In genomic region chr12:46356655-46357437, GRCh38 we compare ENCODE assay signal across 13 cellular contexts. TPM values are rescaled to one million over a fixed set of nuclear protein-coding genes. Genes with fewer than 3 reads are reported as not detected.
DNase-seq lines count a peak whose midpoint lies in the region; ATAC-seq, FAIRE-seq and TF ChIP-seq lines count a peak whose summit lies in the region.
"Had no signal": no experiment of that assay in that cellular context is flagged by ENCODE, and none has a peak within 500 bp of the region (broad histone marks: within the 10 kb centered on the region; RNA-seq: fewer than 3 reads in every experiment).

No MANE protein-coding gene starts in this region.

- no peak overlapping the region for H3K4me3 ChIP-seq in HepG2 (replicated peaks in 1 of 3; ENCODE audit: insufficient read depth in 1 of 3, low read depth in 2 of 3, low read length in 3 of 3)

- no peak overlapping the region for H3K4me3 Mint-ChIP-seq in activated naive CD8-positive, alpha-beta T cell treated with anti-CD3 and anti-CD28 coated beads, Interleukin-2, amount 10 ng/mL, durations not matched to agents 7 days and 5 days
- H3K4me3 Mint-ChIP-seq in type B pancreatic cell, result no peak overlapping the region
- H3K4me3 Mint-ChIP-seq: naive B cell had no signal

- peaks cover 28% of the 10 kb centered on the region for H3K36me3 Mint-ChIP-seq in activated naive CD8-positive, alpha-beta T cell treated with anti-CD3 and anti-CD28 coated beads, Interleukin-2, amount 10 ng/mL, durations not matched to agents 7 days and 5 days
- H3K36me3 Mint-ChIP-seq in type B pancreatic cell, result peaks cover 27% of the 10 kb centered on the region

- H3K9me3 Mint-ChIP-seq in activated naive CD8-positive, alpha-beta T cell treated with anti-CD3 and anti-CD28 coated beads, Interleukin-2, amount 10 ng/mL, durations not matched to agents 7 days and 5 days, result no peaks in the 10 kb centered on the region
- H3K9me3 Mint-ChIP-seq in type B pancreatic cell, result no peaks in the 10 kb centered on the region
- H3K9me3 Mint-ChIP-seq: naive B cell had no signal

- no peak overlapping the region for H3K4me2 ChIP-seq in HepG2 (ENCODE audit: low read depth, low read length)

- peaks cover 15% of the 10 kb centered on the region for H3K4me1 ChIP-seq in HepG2 (ENCODE audit: insufficient read depth, low read length)

- H3K79me2 ChIP-seq in HepG2 (ENCODE audit: insufficient read depth, low read length), result no peaks in the 10 kb centered on the region

- WGBS in HepG2 (ENCODE audit: low lambda C conversion rate), result 36% methylated on average over 5 of the region's 5 CpGs

- H3K36me3 ChIP-seq in HepG2 (replicated peaks in 1 of 2; ENCODE audit: control insufficient read depth in 1 of 2, insufficient read depth in 2 of 2, low read length in 2 of 2), result peaks cover 4 to 14% of the 10 kb centered on the region in 2 experiments

- H3K4me1 Mint-ChIP-seq in activated naive CD8-positive, alpha-beta T cell treated with anti-CD3 and anti-CD28 coated beads, Interleukin-2, amount 10 ng/mL, durations not matched to agents 7 days and 5 days, result peaks cover 22% of the 10 kb centered on the region
- H3K4me1 Mint-ChIP-seq in type B pancreatic cell (ENCODE audit: unreplicated experiment), result peaks cover 2% of the 10 kb centered on the region

- no peaks in the 10 kb centered on the region for H3K27me3 Mint-ChIP-seq in activated naive CD8-positive, alpha-beta T cell treated with anti-CD3 and anti-CD28 coated beads, Interleukin-2, amount 10 ng/mL, durations not matched to agents 7 days and 5 days
- H3K27me3 Mint-ChIP-seq in type B pancreatic cell, result no peaks in the 10 kb centered on the region
- H3K27me3 Mint-ChIP-seq: naive B cell had no signal

- DNase-seq in Right ventricle myocardium inferior (ENCODE audit: missing footprints), result no peak
- no peak for DNase-seq in cardiac septum (ENCODE audit: low spot score)
- DNase-seq in activated naive CD8-positive, alpha-beta T cell treated with anti-CD3 and anti-CD28 coated beads, Interleukin-2, amount 10 ng/mL, durations not matched to agents 7 days and 5 days, result no peak
- DNase-seq in HepG2 (ENCODE audit: low spot score), result no peak
- no peak for DNase-seq in type B pancreatic cell (ENCODE audit: extremely low spot score, unreplicated experiment)
- DNase-seq in activated CD8-positive, alpha-beta memory T cell treated with anti-CD3 and anti-CD28 coated beads, Interleukin-2, amount 50 U/mL, for 48 hours, result no peak
- DNase-seq in MV-4-11 (lab: John Stamatoyannopoulos, UW), result no peak
- DNase-seq: activated CD4-positive, alpha-beta T cell treated with anti-CD3 and anti-CD28 coated beads for 4 hours; activated gamma-delta T cell treated with Interleukin-2 at 50 U/mL for 16 hours; central memory CD4-positive, alpha-beta T cell; naive B cell; NCI-H1436 had no signal

- intact Hi-C loops in Right ventricle myocardium inferior (cut with DNase I) (no loop called here), cardiac septum (cut with DNase I) (no loop called here), HepG2 (cut with micrococcal nuclease; ENCODE audit: unreplicated experiment) (loop anchor here (5.0 kb wide), 1 partner anchor 320 kb away; no protein-coding TSS in a partner anchor)

- in situ Hi-C loops in HepG2 (cut with HindIII; ENCODE audit: extremely low pct_ligation_motif_present, low pct_unique_long_range_greater_than_20kb), result no loop called here

- TF ChIP-seq RAD21 in HepG2 (CRISPR knock-in tag; IDR thresholded peaks at IDR 0.05), result no peak

- peak overlapping the region; percentile 34 for H3K27ac Mint-ChIP-seq in activated naive CD8-positive, alpha-beta T cell treated with anti-CD3 and anti-CD28 coated beads, Interleukin-2, amount 10 ng/mL, durations not matched to agents 7 days and 5 days
- peak overlapping the region; percentile 89 for H3K27ac Mint-ChIP-seq in type B pancreatic cell

- ATAC-seq in Right ventricle myocardium inferior (peak; percentile 14), HepG2 (peak; percentile 42), HG02798 (IDR thresholded peaks at IDR 0.05; ENCODE audit: poor library complexity, unreplicated experiment) (no peak)
- ATAC-seq in activated naive CD8-positive, alpha-beta T cell treated with anti-CD3 and anti-CD28 coated beads, Interleukin-2, amount 10 ng/mL, durations not matched to agents 7 days and 5 days (ENCODE audit: low read depth), result no peak

- no peak overlapping the region for H3K9ac ChIP-seq in HepG2 (ENCODE audit: insufficient read depth, low read depth, low read length)

- TF ChIP-seq POLR2A in HepG2 (IDR thresholded peaks at IDR 0.05; ENCODE audit: insufficient read depth in 1 of 2, low read depth in 2 of 2, low read length in 2 of 2), result no peak

- POLR2A ChIA-PET in activated naive CD8-positive, alpha-beta T cell treated with anti-CD3 and anti-CD28 coated beads, Interleukin-2, amount 10 ng/mL, durations not matched to agents 7 days and 5 days (lab: Charles Lee), result interaction anchor here (1.2 to 2.2 kb wide), 3 partner anchors 87 to 304 kb away, joined by 3 to 6 read pairs (median 5); no protein-coding TSS in a partner anchor
- POLR2A ChIA-PET in HepG2 (lab: Yijun Ruan, JAX), result interaction anchor here (0.7 to 4.5 kb wide), 10 partner anchors 8 to 627 kb away, joined by 3 to 23 read pairs (median 4); no protein-coding TSS in a partner anchor

- no peaks in the 10 kb centered on the region for H3K9me3 ChIP-seq in HepG2 (ENCODE audit: low read length)

- no peak for FAIRE-seq in HepG2 (lab: Jason Lieb, UNC)

- no peak overlapping the region for H3K27ac ChIP-seq in HepG2 (ENCODE audit: extremely low read length, insufficient read depth, low read length)

- BruUV-seq in HepG2 (replicated peaks; lab: Mats Ljungman, UMichigan), result no TSS peak

- H2AFZ ChIP-seq in HepG2 (ENCODE audit: low read length), result no peak overlapping the region

- H4K20me1 ChIP-seq in HepG2 (ENCODE audit: insufficient read depth, low read length), result peaks cover 42% of the 10 kb centered on the region

- H3K27me3 ChIP-seq in HepG2 (ENCODE audit: control insufficient read depth in 1 of 2, insufficient read depth in 2 of 2, low read length in 2 of 2), result no peaks in the 10 kb centered on the region

- no peak for TF ChIP-seq EP300 in HepG2 (IDR thresholded peaks at IDR 0.05; ENCODE audit: low read depth in 2 of 2, low read length in 2 of 2)
- TF ChIP-seq EP300 in HepG2 (CRISPR knock-in tag; IDR thresholded peaks at IDR 0.05; ENCODE audit: borderline replicate concordance), result no peak

- TF ChIP-seq CTCF in HepG2 (CRISPR knock-in tag; IDR thresholded peaks at IDR 0.05) (no peak), type B pancreatic cell (conservative IDR thresholded peaks at IDR 0.05) (no peak)

- CTCF ChIA-PET in HepG2 (lab: Yijun Ruan, JAX; ENCODE audit: low intra/inter-chr PET ratio, low total read pairs), result interaction anchor here (0.8 kb wide), 1 partner anchor 321 kb away, joined by 3 read pairs; no protein-coding TSS in a partner anchor

RNA-seq across cellular contexts. Expression of gene SLC38A2, which starts 15.7 kb away (rescaled TPM):
- total RNA-seq in Right ventricle myocardium inferior (161 TPM), cardiac septum (140 TPM), HepG2 (2016; rRNA removed; fragmentation: Illumina TruSeq; extraction: Trizol) (230 and 368 TPM in 2 replicates), type B pancreatic cell (ENCODE audit: low replicate concordance) (204 and 217 TPM in 2 replicates)
- 100 to 1,000 TPM; 227 to 253 TPM for total RNA-seq in activated naive CD8-positive, alpha-beta T cell treated with anti-CD3 and anti-CD28 coated beads, Interleukin-2, amount 10 ng/mL, durations not matched to agents 7 days and 5 days
- 31.8 and 45.4 TPM in 2 replicates for total RNA-seq in HepG2 (2016; cell fraction: cytosol; rRNA removed; fragmentation: Illumina TruSeq; extraction: Trizol; ENCODE audit: low read depth)
- total RNA-seq in HepG2 (2016; cell fraction: insoluble cytoplasmic fraction; rRNA removed; fragmentation: Illumina TruSeq; extraction: Trizol), result 210 and 375 TPM in 2 replicates
- 98.8 and 127 TPM in 2 replicates for total RNA-seq in HepG2 (2016; cell fraction: membrane; rRNA removed; fragmentation: Illumina TruSeq; extraction: Trizol)
- total RNA-seq in HepG2 (2016; cell fraction: nucleus; rRNA removed; fragmentation: Illumina TruSeq; extraction: Trizol), result 947 and 961 TPM in 2 replicates
- 861 and 880 TPM in 2 replicates for polyA plus RNA-seq in HepG2 (2011; rRNA removed)
- polyA plus RNA-seq in HepG2 (2011; cell fraction: cytosol; rRNA removed), result 346 and 636 TPM in 2 replicates
- 926 and 1,239 TPM in 2 replicates for polyA plus RNA-seq in HepG2 (2011; cell fraction: nucleus; rRNA removed)
- polyA plus RNA-seq in HepG2 (2012), result 836 and 868 TPM in 2 replicates
- polyA plus RNA-seq in HepG2 (2016; cell fraction: cytosol; fragmentation: Illumina TruSeq; extraction: Trizol; ENCODE audit: low read depth), result 8.1 TPM in 2 replicates
- 138 and 148 TPM in 2 replicates for polyA plus RNA-seq in HepG2 (2016; cell fraction: insoluble cytoplasmic fraction; fragmentation: Illumina TruSeq; extraction: Trizol; ENCODE audit: low read depth)
- 24.1 and 28.9 TPM in 2 replicates for polyA plus RNA-seq in HepG2 (2016; cell fraction: membrane; fragmentation: Illumina TruSeq; extraction: Trizol; ENCODE audit: low read depth)
- polyA plus RNA-seq in HepG2 (2016; cell fraction: nucleus; fragmentation: Illumina TruSeq; extraction: Trizol; ENCODE audit: insufficient read depth, low read depth), result 882 and 909 TPM in 2 replicates
- polyA minus RNA-seq in HepG2 (2011; rRNA and poly(A)+ RNA removed; ENCODE audit: low replicate concordance), result 406 and 1,055 TPM in 2 replicates
- 1,075 and 1,302 TPM in 2 replicates for polyA minus RNA-seq in HepG2 (2011; cell fraction: cytosol; rRNA and poly(A)+ RNA removed)
- 2,125 and 2,864 TPM in 2 replicates for polyA minus RNA-seq in HepG2 (2011; cell fraction: nucleus; rRNA and poly(A)+ RNA removed)

Comparison
In these comparisons a context has a peak if more than half of its experiments do, and no peak if none do; other contexts are left out.
1. ATAC-seq: peak in Right ventricle myocardium inferior (single experiment) and HepG2 (single experiment); none in activated naive CD8-positive, alpha-beta T cell treated with anti-CD3 and anti-CD28 coated beads, Interleukin-2, amount 10 ng/mL, durations not matched to agents 7 days and 5 days (single experiment) and HG02798 (single experiment).